ENCODE assay signal across 24 cellular contexts in genomic region chr1:32471695-32472362, GRCh38. TPM values are rescaled to one million over a fixed set of nuclear protein-coding genes. Genes with fewer than 3 reads are reported as not detected.
"Had no signal": no experiment of that assay in that cellular context is flagged by ENCODE, and none has a peak within 500 bp of the region (broad histone marks: within the 10 kb centered on the region; RNA-seq: fewer than 3 reads in every experiment).

No MANE protein-coding gene starts in this region.

- H3K36me3 Mint-ChIP-seq: T-cell had no signal

- H3K4me3 Mint-ChIP-seq: T-cell; T-helper 1 cell treated with Interleukin-12 subunit alpha and Interleukin-12 subunit beta and Interleukin-4 antibody, amounts not matched to agents 30 μg/mL and 1 μg/mL, for 36 hours had no signal

- H3K9ac ChIP-seq: SK-N-SH had no signal

- H3K36me3 ChIP-seq: MG63 had no signal

- H3K27ac ChIP-seq: RWPE1 had no signal

- H3K4me1 Mint-ChIP-seq: T-cell had no signal

- H3K4me3 ChIP-seq: MG63 had no signal

- ATAC-seq: PC-3 had no signal

- H3K27ac Mint-ChIP-seq: T-helper 1 cell treated with Interleukin-12 subunit alpha and Interleukin-12 subunit beta and Interleukin-4 antibody, amounts not matched to agents 30 μg/mL and 1 μg/mL, for 36 hours had no signal

- H3K9me3 Mint-ChIP-seq: T-cell; T-helper 1 cell treated with Interleukin-12 subunit alpha and Interleukin-12 subunit beta and Interleukin-4 antibody, amounts not matched to agents 30 μg/mL and 1 μg/mL, for 36 hours had no signal

- H3K4me2 ChIP-seq: SK-N-SH had no signal

- H3K9me3 ChIP-seq: MG63, SK-N-SH had no signal

- DNase-seq: KG1, NCI-H1092, NCI-H1105 treated with DMSO at 0.1 percent for 48 hours, NCI-H1417 treated with DMSO at 0.1 percent for 48 hours, NCI-H146, NCI-H1694 treated with DMSO at 0.1 percent for 48 hours, NCI-H1930, NCI-H2081, NCI-H2107, NCI-H2227 treated with DMSO at 0.1 percent for 48 hours, NCI-H524 treated with DMSO at 0.1 percent for 48 hours, NCI-H69, NCI-H774, PC-3, SHP77, SK-N-SH, SW 1271 had no signal

RNA-seq across cellular contexts. Expression of gene ZBTB8B, which starts 7.0 kb away (rescaled TPM):
- total RNA-seq: HT1080, NCI-H460, OCI-LY7 had no signal
